In genomic region chr1:207890136-207890738, GRCh38 we compare ENCODE assay signal across 8 cellular contexts. TPM values are rescaled to one million over a fixed set of nuclear protein-coding genes. Genes with fewer than 3 reads are reported as not detected.
DNase-seq lines count a peak whose midpoint lies in the region; ATAC-seq and TF ChIP-seq lines count a peak whose summit lies in the region.

No MANE protein-coding gene starts in this region.

- ATAC-seq in CD4-positive, alpha-beta T cell (ENCODE audit: poor library complexity), result no peak
- ATAC-seq in GM21786 (IDR thresholded peaks at IDR 0.05; ENCODE audit: unreplicated experiment), result no peak

- no peaks in the 10 kb centered on the region for H3K27me3 ChIP-seq in CD4-positive, alpha-beta T cell (ENCODE audit: control insufficient read depth, insufficient read depth, low read length)

- CTCF ChIA-PET in CD4-positive, alpha-beta T cell (lab: Charles Lee), result no interaction called here

- H3K27ac ChIP-seq in CD4-positive, alpha-beta T cell (ENCODE audit: low read depth, low read length), result no peak overlapping the region

- peaks cover 5% of the 10 kb centered on the region for H3K27me3 Mint-ChIP-seq in CD4-positive, alpha-beta T cell

- TF ChIP-seq CTCF in retinal pigment epithelial cell (conservative IDR thresholded peaks at IDR 0.05; ENCODE audit: low read depth, low read length), result no peak
- TF ChIP-seq CTCF in CD4-positive, alpha-beta T cell (IDR thresholded peaks at IDR 0.05), result no peak

- intact Hi-C loops in CD4-positive, alpha-beta T cell (cut with DNase I, micrococcal nuclease), result no loop called here

- no peak overlapping the region for H3K4me3 Mint-ChIP-seq in CD4-positive, alpha-beta T cell

- DNase-seq in ELF-1 (ENCODE audit: low read depth, low spot score), result peak; percentile 42
- peak; percentile 64 for DNase-seq in SKM-1 (lab: John Stamatoyannopoulos, UW; ENCODE audit: unreplicated experiment)
- DNase-seq in glomerular visceral epithelial cell (ENCODE audit: extremely low spot score), result peak; percentile 84
- peak; percentile 11 for DNase-seq in retinal pigment epithelial cell (ENCODE audit: low read depth)
- no peak for DNase-seq in CD4-positive, alpha-beta T cell
- DNase-seq in activated CD4-positive, CD25-positive, alpha-beta regulatory T cell (lab: John Stamatoyannopoulos, UW), result no peak
- DNase-seq in cerebellar nuclear complex (lab: John Stamatoyannopoulos, UW), result no peak

- no peaks in the 10 kb centered on the region for H3K9me3 Mint-ChIP-seq in CD4-positive, alpha-beta T cell

- no peaks in the 10 kb centered on the region for H3K9me3 ChIP-seq in CD4-positive, alpha-beta T cell (ENCODE audit: control insufficient read depth, low read length)

- H3K36me3 Mint-ChIP-seq in CD4-positive, alpha-beta T cell (ENCODE audit: low read depth), result no peaks in the 10 kb centered on the region

- no peak overlapping the region for H3K27ac Mint-ChIP-seq in CD4-positive, alpha-beta T cell

- peaks cover 3% of the 10 kb centered on the region for H3K4me1 Mint-ChIP-seq in CD4-positive, alpha-beta T cell (ENCODE audit: low read depth)

- POLR2A ChIA-PET in CD4-positive, alpha-beta T cell (lab: Charles Lee), result no interaction called here

- no peak overlapping the region for H3K4me3 ChIP-seq in retinal pigment epithelial cell (ENCODE audit: low read length)

RNA-seq across cellular contexts. Expression of gene CD34, which starts 20.7 kb away (rescaled TPM):
- total RNA-seq in CD4-positive, alpha-beta T cell, result not detected

Comparison
In these comparisons a context has a peak if more than half of its experiments do, and no peak if none do; other contexts are left out.
1. DNase-seq: peak in ELF-1 (single experiment), SKM-1 (single experiment), glomerular visceral epithelial cell (single experiment) and retinal pigment epithelial cell (single experiment); none in CD4-positive, alpha-beta T cell (0 of 10), activated CD4-positive, CD25-positive, alpha-beta regulatory T cell (0 of 4) and cerebellar nuclear complex (0 of 2).